In the genomic region with DNA sequence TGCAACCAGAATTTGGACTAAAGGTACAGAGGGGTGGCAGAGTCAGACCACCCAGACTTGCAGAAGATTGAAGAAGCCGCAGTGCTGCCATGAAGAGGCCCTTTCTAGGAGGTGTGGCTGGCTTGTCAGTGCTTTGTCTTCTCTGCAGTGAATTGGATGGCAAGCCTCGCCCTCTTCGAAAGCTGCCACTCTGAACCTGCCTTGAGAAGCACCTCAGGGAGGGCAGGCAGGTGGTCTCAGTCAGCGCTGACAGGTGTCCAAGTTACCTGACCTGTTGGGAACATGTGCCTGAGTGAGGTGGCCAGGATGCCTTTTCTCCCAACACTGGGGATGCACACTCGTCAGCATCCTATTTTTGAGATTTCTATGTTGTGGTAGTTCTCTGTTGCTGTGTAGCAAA, we compare ENCODE assay signal across 20 cellular contexts. TPM values are rescaled to one million over a fixed set of nuclear protein-coding genes. Genes with fewer than 3 reads are reported as not detected.
A peak's percentile ranks its signal among the peaks of the same experiment; 100 is the strongest.
DNase-seq lines count a peak whose midpoint lies in the region; ATAC-seq and TF ChIP-seq lines count a peak whose summit lies in the region.
"Had no signal": no experiment of that assay in that cellular context is flagged by ENCODE, and none has a peak within 500 bp of the region (broad histone marks: within the 10 kb centered on the region; RNA-seq: fewer than 3 reads in every experiment).

No MANE protein-coding gene starts in this region.

- H3K14ac ChIP-seq in IMR-90 (replicated peaks; ENCODE audit: low read depth, low read length) (no peak overlapping the region), trophoblast cell (ENCODE audit: low read length) (no peak overlapping the region)

- H2BK20ac ChIP-seq in IMR-90 (ENCODE audit: low read depth, low read length) = no peak overlapping the region

- no peak overlapping the region for H4K12ac ChIP-seq in trophoblast cell (ENCODE audit: low read depth, low read length)

- no peak overlapping the region for H3K56ac ChIP-seq in IMR-90 (ENCODE audit: extremely low read depth, insufficient read depth, low read length)

- H4K8ac ChIP-seq in IMR-90 (ENCODE audit: low read depth in 2 of 2, low read length in 2 of 2) (no peak overlapping the region), trophoblast cell (ENCODE audit: low read depth, low read length) (no peak overlapping the region)

- H3K79me2 ChIP-seq in trophoblast cell (ENCODE audit: control insufficient read depth, insufficient read depth, low read length, poor library complexity) = peaks cover 37% of the 10 kb centered on the region

- peaks cover 97% of the 10 kb centered on the region for H4K20me1 ChIP-seq in IMR-90 (ENCODE audit: insufficient read depth, low read length)

- H4K91ac ChIP-seq in IMR-90 (ENCODE audit: insufficient read depth, low read depth, low read length) = no peak overlapping the region
- H4K91ac ChIP-seq in trophoblast cell (ENCODE audit: low read depth, low read length) = no peak overlapping the region

- CTCF ChIA-PET in CD4-positive, alpha-beta T cell (lab: Charles Lee) = no interaction called here
- CTCF ChIA-PET in IMR-90 (lab: Yijun Ruan, JAX) (interaction anchor here (0.8 kb wide), 1 partner anchor 13 kb away, joined by 3 read pairs; no protein-coding TSS in a partner anchor), activated B cell treated with CpG ODN at 0.5 μM for 24 hours (lab: Charles Lee) (no interaction called here)

- H3K9ac ChIP-seq in IMR-90 (ENCODE audit: low read depth, low read length) (no peak overlapping the region), trophoblast cell (ENCODE audit: low read length) (no peak overlapping the region)

- no peak overlapping the region for H2AK5ac ChIP-seq in IMR-90 (ENCODE audit: low read depth, low read length)
- no peak overlapping the region for H2AK5ac ChIP-seq in trophoblast cell (ENCODE audit: low read length)

- intact Hi-C loops in CD4-positive, alpha-beta T cell (cut with DNase I, micrococcal nuclease) = loop anchor here in 1 of 2 experiments (10.0 kb wide), 1 partner anchor 1225 kb away; no protein-coding TSS in a partner anchor
- intact Hi-C loops in IMR-90 (cut with micrococcal nuclease) = no loop called here
- intact Hi-C loops in activated B cell treated with CpG ODN at 0.5 μM for 24 hours (cut with micrococcal nuclease) = loop anchor here (10.0 kb wide), 1 partner anchor 965 kb away; no protein-coding TSS in a partner anchor

- no peak overlapping the region for H2BK5ac ChIP-seq in IMR-90 (ENCODE audit: low read depth, low read length, poor library complexity, severe bottlenecking)
- H2BK5ac ChIP-seq in trophoblast cell (ENCODE audit: low read depth, low read length, poor library complexity) = no peak overlapping the region

- no peak overlapping the region for H2AK9ac ChIP-seq in IMR-90 (replicated peaks; ENCODE audit: low read depth, low read length, poor library complexity)

- no peaks in the 10 kb centered on the region for H3K9me3 ChIP-seq in CD4-positive, alpha-beta T cell (ENCODE audit: control insufficient read depth, low read length)
- H3K9me3 ChIP-seq in IMR-90 (ENCODE audit: control insufficient read depth, insufficient read depth, low read length) (no peaks in the 10 kb centered on the region), trophoblast cell (ENCODE audit: insufficient read depth, low read depth, low read length) (no peaks in the 10 kb centered on the region)
- H3K9me3 ChIP-seq: MG63, thyroid gland had no signal

- H3K23ac ChIP-seq in IMR-90 (ENCODE audit: low read depth, low read length) (0 out of 2 replicates have a peak overlapping the region, but pooled peaks have one; percentile 29), trophoblast cell (ENCODE audit: low read length) (no peak overlapping the region)

- no peaks in the 10 kb centered on the region for H3K27me3 Mint-ChIP-seq in CD4-positive, alpha-beta T cell
- no peaks in the 10 kb centered on the region for H3K27me3 Mint-ChIP-seq in activated B cell treated with CpG ODN at 0.5 μM for 24 hours
- H3K27me3 Mint-ChIP-seq: activated naive CD4-positive, alpha-beta T cell treated with anti-CD3 and anti-CD28 coated beads, Interleukin-2, amount 10 ng/mL, durations not matched to agents 7 days and 5 days had no signal

- peaks cover 39% of the 10 kb centered on the region for H3K36me3 Mint-ChIP-seq in CD4-positive, alpha-beta T cell (ENCODE audit: low read depth)
- H3K36me3 Mint-ChIP-seq in activated B cell treated with CpG ODN at 0.5 μM for 24 hours (ENCODE audit: low read depth) = peaks cover 42% of the 10 kb centered on the region

- no peaks in the 10 kb centered on the region for H3K9me3 Mint-ChIP-seq in CD4-positive, alpha-beta T cell
- H3K9me3 Mint-ChIP-seq in activated B cell treated with CpG ODN at 0.5 μM for 24 hours = no peaks in the 10 kb centered on the region
- H3K9me3 Mint-ChIP-seq: activated naive CD4-positive, alpha-beta T cell treated with anti-CD3 and anti-CD28 coated beads, Interleukin-2, amount 10 ng/mL, durations not matched to agents 7 days and 5 days; activated T-cell treated with anti-CD3 and anti-CD28 coated beads, Interleukin-2, amount 50 U/mL, for 4 hours; nephron progenitor cell had no signal

- no peak overlapping the region for H2BK120ac ChIP-seq in IMR-90 (ENCODE audit: low read depth, low read length)
- no peak overlapping the region for H2BK120ac ChIP-seq in trophoblast cell (ENCODE audit: insufficient read depth, low read length, poor library complexity)

- WGBS in IMR-90 (ENCODE audit: extremely low coverage in 2 of 2, insufficient read length in 1 of 2), 2 experiments = 96% methylated on average over 3 of the region's 5 CpGs; no CpG with 5 or more reads in 1 of the 2 experiments
- no CpG with 5 or more reads among the region's 5 CpGs for WGBS in trophoblast cell (ENCODE audit: extremely low coverage, insufficient coverage, insufficient read length)

- no peak for DNase-seq in CD4-positive, alpha-beta T cell
- DNase-seq in IMR-90 = no peak
- no peak for DNase-seq in activated B cell treated with CpG ODN at 0.5 μM for 24 hours
- no peak for DNase-seq in trophoblast cell
- no peak for DNase-seq in stimulated activated CD4-positive, alpha-beta T cell treated with anti-CD3 and anti-CD28 coated beads, Interleukin-4, amount 100 ng/mL, for 1 hour
- DNase-seq in COR-L47 (lab: John Stamatoyannopoulos, UW) = no peak
- DNase-seq: activated CD4-positive, alpha-beta T cell treated with anti-CD3 and anti-CD28 coated beads, Interleukin-2, amount 50 U/mL, for 48 hours; activated naive CD4-positive, alpha-beta T cell treated with anti-CD3 and anti-CD28 coated beads, Interleukin-2, amount 10 ng/mL, durations not matched to agents 7 days and 5 days; activated T-cell treated with anti-CD3 and anti-CD28 coated beads, Interleukin-2, amount 50 U/mL, for 4 hours; mesenchymal stem cell; MG63; NCI-H146; NCI-H69; nephron progenitor cell; stimulated activated CD4-positive, alpha-beta T cell treated with anti-CD3 and anti-CD28 coated beads, Interleukin-1b, Interleukin-23, amount 100 ng/mL, for 48 hours; stimulated activated naive CD4-positive, alpha-beta T cell treated with Interleukin-2 at 50 U/mL for 16 hours; T-helper 1 cell; thyroid gland had no signal

- H3K4me3 ChIP-seq in IMR-90 (ENCODE audit: insufficient read depth, low read depth, low read length) (no peak overlapping the region), trophoblast cell (ENCODE audit: low read depth, low read length) (no peak overlapping the region)
- H3K4me3 ChIP-seq: MG63, thyroid gland had no signal

- no peak for TF ChIP-seq POLR2A in IMR-90 (IDR thresholded peaks at IDR 0.05; ENCODE audit: low read depth, low read length)

- peak overlapping the region; percentile 55 for H3K27ac Mint-ChIP-seq in CD4-positive, alpha-beta T cell
- peak overlapping the region; percentile 30 for H3K27ac Mint-ChIP-seq in activated B cell treated with CpG ODN at 0.5 μM for 24 hours

- H2BK12ac ChIP-seq in trophoblast cell (ENCODE audit: low read length) = no peak overlapping the region

- H3K18ac ChIP-seq in IMR-90 (ENCODE audit: low read depth, low read length) (no peak overlapping the region), trophoblast cell (ENCODE audit: low read length) (no peak overlapping the region)

- H2AFZ ChIP-seq in IMR-90 (replicated peaks; ENCODE audit: low read length, poor library complexity) = no peak overlapping the region
- H2AFZ ChIP-seq in trophoblast cell (ENCODE audit: insufficient read depth, low read length, poor library complexity) = peak overlapping the region; percentile 25

- H2BK15ac ChIP-seq in IMR-90 (ENCODE audit: low read depth, low read length) = no peak overlapping the region

- H3K36me3 ChIP-seq in IMR-90 (ENCODE audit: control insufficient read depth, insufficient read depth, low read length) = no peaks in the 10 kb centered on the region; the same call in 1 of the 2 replicates
- H3K36me3 ChIP-seq in trophoblast cell (ENCODE audit: control insufficient read depth in 1 of 2, insufficient read depth in 2 of 2, low read length in 2 of 2) = peaks cover 22 to 30% of the 10 kb centered on the region in 2 experiments
- H3K36me3 ChIP-seq: thyroid gland had no signal

- TF ChIP-seq RAD21 in IMR-90 (IDR thresholded peaks at IDR 0.05; ENCODE audit: low read length) = no peak

- dilution Hi-C loops in IMR-90 (cut with HindIII; ENCODE audit: low sequenced_read_pairs, unreplicated experiment) = no loop called here

- BruUV-seq in IMR-90 (replicated peaks; lab: Mats Ljungman, UMichigan) = no TSS peak

- H3K9me1 ChIP-seq in IMR-90 (ENCODE audit: insufficient read depth, low read length) = peaks cover 60% of the 10 kb centered on the region

- no peak overlapping the region for H4K5ac ChIP-seq in IMR-90 (ENCODE audit: low read depth, low read length)

- POLR2A ChIA-PET in CD4-positive, alpha-beta T cell (lab: Charles Lee) = no interaction called here
- POLR2A ChIA-PET in IMR-90 (lab: Charles Lee; ENCODE audit: unreplicated experiment) = no interaction called here
- POLR2A ChIA-PET in activated B cell treated with CpG ODN at 0.5 μM for 24 hours (lab: Charles Lee) = no interaction called here

- ATAC-seq in CD4-positive, alpha-beta T cell (ENCODE audit: poor library complexity) = no peak
- no peak for ATAC-seq in IMR-90 (ENCODE audit: low read depth)
- ATAC-seq in activated B cell treated with CpG ODN at 0.5 μM for 24 hours (ENCODE audit: low read depth) = no peak
- ATAC-seq in activated CD4-positive, CD25-positive, alpha-beta regulatory T cell treated with anti-CD3 and anti-CD28 coated beads, Interleukin-2, amount 50 U/mL, for 24 hours = no peak
- ATAC-seq: activated T-cell treated with anti-CD3 and anti-CD28 coated beads, Interleukin-2, amount 50 U/mL, for 4 hours had no signal

- peaks cover 49% of the 10 kb centered on the region for H3K4me1 ChIP-seq in IMR-90 (ENCODE audit: control insufficient read depth, insufficient read depth, low read length)
- H3K4me1 ChIP-seq in trophoblast cell (ENCODE audit: control insufficient read depth in 1 of 2, insufficient read depth in 2 of 2, low read length in 2 of 2) = peaks cover 13 to 16% of the 10 kb centered on the region in 2 experiments

- no peak overlapping the region for H3K4me2 ChIP-seq in IMR-90 (ENCODE audit: low read depth, low read length)
- H3K4me2 ChIP-seq in trophoblast cell (ENCODE audit: low read length) = no peak overlapping the region

- in situ Hi-C loops in IMR-90 (cut with MboI; ENCODE audit: low sequenced_read_pairs) = no loop called here

- H3K4ac ChIP-seq in IMR-90 (ENCODE audit: low read depth, low read length) (no peak overlapping the region), trophoblast cell (ENCODE audit: low read depth, low read length) (peak overlapping the region; percentile 96)

- H3K27me3 ChIP-seq in CD4-positive, alpha-beta T cell (ENCODE audit: control insufficient read depth, insufficient read depth, low read length) = no peaks in the 10 kb centered on the region
- H3K27me3 ChIP-seq in IMR-90 (ENCODE audit: control insufficient read depth, insufficient read depth, low read length) (no peaks in the 10 kb centered on the region), trophoblast cell (ENCODE audit: insufficient read depth, low read length) (no peaks in the 10 kb centered on the region)
- H3K27me3 ChIP-seq: MG63, thyroid gland had no signal

- H3K79me1 ChIP-seq in IMR-90 (ENCODE audit: low read depth in 1 of 2, low read length in 2 of 2) = peaks cover 0 to 77% of the 10 kb centered on the region in 2 experiments; a peak in 2 of 4 replicates
- H3K79me1 ChIP-seq in trophoblast cell (ENCODE audit: low read length) = no peaks in the 10 kb centered on the region

- peaks cover 96% of the 10 kb centered on the region for H3K4me1 Mint-ChIP-seq in CD4-positive, alpha-beta T cell (ENCODE audit: low read depth)
- H3K4me1 Mint-ChIP-seq in activated B cell treated with CpG ODN at 0.5 μM for 24 hours = peaks cover 91% of the 10 kb centered on the region

- no peak overlapping the region for H3K27ac ChIP-seq in CD4-positive, alpha-beta T cell (ENCODE audit: low read depth, low read length)
- H3K27ac ChIP-seq in IMR-90 (ENCODE audit: insufficient read depth, low read length) (no peak overlapping the region), trophoblast cell (ENCODE audit: low read depth, low read length) (no peak overlapping the region)
- H3K27ac ChIP-seq: HL-60, thyroid gland had no signal

- peak overlapping the region; percentile 44 for H3K4me3 Mint-ChIP-seq in CD4-positive, alpha-beta T cell
- peak overlapping the region; percentile 1 for H3K4me3 Mint-ChIP-seq in activated B cell treated with CpG ODN at 0.5 μM for 24 hours
- H3K4me3 Mint-ChIP-seq: activated naive CD4-positive, alpha-beta T cell treated with anti-CD3 and anti-CD28 coated beads, Interleukin-2, amount 10 ng/mL, durations not matched to agents 7 days and 5 days; activated T-cell treated with anti-CD3 and anti-CD28 coated beads, Interleukin-2, amount 50 U/mL, for 4 hours had no signal

- no peak for TF ChIP-seq CTCF in CD4-positive, alpha-beta T cell (IDR thresholded peaks at IDR 0.05)
- TF ChIP-seq CTCF in IMR-90 (conservative IDR thresholded peaks at IDR 0.05; ENCODE audit: low read depth, low read length) (no peak), activated B cell treated with CpG ODN at 0.5 μM for 24 hours (IDR thresholded peaks at IDR 0.05) (no peak)

RNA-seq across cellular contexts. Expression of gene TENT4A, which starts 6.2 kb away (rescaled TPM):
- 10 to 100 TPM; 49.2 to 51.9 TPM for total RNA-seq in CD4-positive, alpha-beta T cell
- total RNA-seq in IMR-90 (2012; rRNA removed) (5.9 and 8.6 TPM in 2 replicates), activated B cell treated with CpG ODN at 0.5 μM for 24 hours (42.4 and 51.2 TPM in 2 replicates)
- polyA plus RNA-seq in IMR-90 (2012; rRNA removed) = 17.2 and 19.8 TPM in 2 replicates
- 5.2 and 10.0 TPM in 2 replicates for polyA plus RNA-seq in IMR-90 (2012; cell fraction: cytosol; rRNA removed)
- polyA plus RNA-seq in IMR-90 (2012; cell fraction: nucleus; rRNA removed; ENCODE audit: low replicate concordance) = 74.3 and 80.4 TPM in 2 replicates
- polyA plus RNA-seq in trophoblast cell (2013) = 27.5 and 27.8 TPM in 2 replicates
